Comparison of ENCODE assay signal across 29 cellular contexts in the genomic region with DNA sequence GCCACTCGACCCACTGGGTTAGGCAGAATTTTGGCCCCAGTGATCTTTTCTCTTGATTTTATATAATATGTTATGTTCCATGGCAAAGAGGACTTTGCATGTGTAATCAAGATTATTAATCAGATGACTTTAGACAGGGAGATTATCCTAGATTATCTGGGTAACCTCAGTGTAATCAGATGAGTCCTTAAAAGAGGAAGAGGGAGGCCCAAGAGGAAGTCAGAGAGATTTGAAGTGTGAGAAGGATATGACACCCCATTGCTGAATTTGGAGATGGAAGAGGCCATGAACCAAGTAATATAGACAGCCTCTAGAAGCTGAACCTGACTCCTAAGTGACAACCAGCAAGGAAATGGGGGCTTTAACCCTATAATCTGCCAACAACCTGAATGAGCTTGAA.
"Had no signal": no experiment of that assay in that cellular context is flagged by ENCODE, and none has a peak within 500 bp of the region (broad histone marks: within the 10 kb centered on the region; RNA-seq: fewer than 3 reads in every experiment).

No MANE protein-coding gene starts in this region.

- H3K9me3 Mint-ChIP-seq: naive thymus-derived CD8-positive, alpha-beta T cell; stimulated activated naive CD8-positive, alpha-beta T cell treated with anti-CD3 and anti-CD28 coated beads, Interleukin-15, amount 100 ng/mL, for 72 hours had no signal

- H3K36me3 Mint-ChIP-seq: naive thymus-derived CD8-positive, alpha-beta T cell had no signal

- H3K4me3 Mint-ChIP-seq: naive thymus-derived CD8-positive, alpha-beta T cell; nephron progenitor cell; stimulated activated naive CD8-positive, alpha-beta T cell treated with anti-CD3 and anti-CD28 coated beads, Interleukin-15, amount 100 ng/mL, for 72 hours had no signal

- H3K4me1 Mint-ChIP-seq: naive thymus-derived CD8-positive, alpha-beta T cell; stimulated activated naive CD8-positive, alpha-beta T cell treated with anti-CD3 and anti-CD28 coated beads, Interleukin-15, amount 100 ng/mL, for 72 hours had no signal

- H3K27ac Mint-ChIP-seq: naive thymus-derived CD8-positive, alpha-beta T cell; nephron progenitor cell; stimulated activated naive CD8-positive, alpha-beta T cell treated with anti-CD3 and anti-CD28 coated beads, Interleukin-15, amount 100 ng/mL, for 72 hours had no signal

- DNase-seq: dermis blood vessel endothelial cell; effector memory CD4-positive, alpha-beta T cell; foreskin keratinocyte; heart left ventricle; kidney; mammary epithelial cell; mesendoderm; midbrain; naive thymus-derived CD8-positive, alpha-beta T cell; nephron progenitor cell; nucleus accumbens; stimulated activated CD4-positive, alpha-beta T cell treated with anti-CD3 and anti-CD28 coated beads, Interleukin-12 subunit alpha, Interleukin-12 subunit beta, amount 100 ng/mL, for 4 hours; stimulated activated CD4-positive, alpha-beta T cell treated with anti-CD3 and anti-CD28 coated beads, Interleukin-1b, Interleukin-23, amount 100 ng/mL, for 48 hours; stimulated activated CD4-positive, alpha-beta T cell treated with anti-CD3 and anti-CD28 coated beads, Interleukin-4, amount 100 ng/mL, for 1 hour; stimulated activated CD8-positive, alpha-beta memory T cell treated with anti-CD3 and anti-CD28 coated beads, Interleukin-4, amount 100 ng/mL, for 48 hours; stimulated activated naive CD4-positive, alpha-beta T cell; stimulated activated naive CD8-positive, alpha-beta T cell treated with anti-CD3 and anti-CD28 coated beads, Interleukin-15, amount 100 ng/mL, for 72 hours; transverse colon; uterus had no signal

- H3K4me1 ChIP-seq: esophagus muscularis mucosa, foreskin keratinocyte, gastroesophageal sphincter, heart left ventricle, prostate gland, right atrium auricular region, suprapubic skin, transverse colon, upper lobe of right lung, uterus had no signal

- ATAC-seq: foreskin keratinocyte; gastroesophageal sphincter; heart left ventricle; left lobe of liver; naive thymus-derived CD8-positive, alpha-beta T cell; sciatic nerve; stimulated activated naive CD8-positive, alpha-beta T cell treated with anti-CD3 and anti-CD28 coated beads, Interleukin-15, amount 100 ng/mL, for 72 hours; upper lobe of right lung had no signal

- H3K27me3 ChIP-seq: right atrium auricular region, uterus had no signal

- H3K9me3 ChIP-seq: gastroesophageal sphincter, heart left ventricle, prostate gland, right atrium auricular region, suprapubic skin, transverse colon, upper lobe of right lung, uterus had no signal

- H3K27ac ChIP-seq: esophagus muscularis mucosa, foreskin keratinocyte, gastroesophageal sphincter, heart left ventricle, hepatocyte, prostate gland, right atrium auricular region, suprapubic skin, transverse colon, upper lobe of right lung, uterus had no signal

- H3K4me3 ChIP-seq: esophagus muscularis mucosa, gastroesophageal sphincter, heart left ventricle, hepatocyte, prostate gland, right atrium auricular region, smooth muscle cell, suprapubic skin, transverse colon, upper lobe of right lung, uterus had no signal

- H3K36me3 ChIP-seq: esophagus muscularis mucosa, gastroesophageal sphincter, heart left ventricle, prostate gland, right atrium auricular region, suprapubic skin, transverse colon, upper lobe of right lung, uterus had no signal
